Comparison of ENCODE assay signal across 1 cellular context in the genomic region with DNA sequence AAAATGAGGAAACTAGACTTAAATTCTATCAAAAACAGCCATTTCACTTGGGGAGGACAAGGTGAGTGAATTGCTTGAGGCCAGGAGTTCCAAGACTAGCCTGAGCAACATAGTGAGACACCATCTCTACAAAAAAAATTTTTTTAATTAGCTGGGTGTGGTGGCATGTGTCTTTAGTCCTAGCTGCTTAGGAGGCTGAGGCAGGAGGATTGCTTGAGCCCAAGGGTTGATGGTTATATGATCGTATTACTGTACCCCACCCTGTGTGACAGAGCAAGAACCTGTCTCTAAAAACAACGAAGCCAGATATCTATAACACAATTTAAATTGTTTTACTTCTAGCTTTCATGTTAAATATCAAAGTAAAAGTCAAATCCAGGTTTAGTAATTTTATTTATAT.
TF ChIP-seq lines count a peak whose summit lies in the region.

No MANE protein-coding gene starts in this region.

TF ChIP-seq in GM23338, 12 proteins besides CTCF, POLR2A, EP300 and RAD21 (continued from another document):
- TF ChIP-seq, protein P1, sequence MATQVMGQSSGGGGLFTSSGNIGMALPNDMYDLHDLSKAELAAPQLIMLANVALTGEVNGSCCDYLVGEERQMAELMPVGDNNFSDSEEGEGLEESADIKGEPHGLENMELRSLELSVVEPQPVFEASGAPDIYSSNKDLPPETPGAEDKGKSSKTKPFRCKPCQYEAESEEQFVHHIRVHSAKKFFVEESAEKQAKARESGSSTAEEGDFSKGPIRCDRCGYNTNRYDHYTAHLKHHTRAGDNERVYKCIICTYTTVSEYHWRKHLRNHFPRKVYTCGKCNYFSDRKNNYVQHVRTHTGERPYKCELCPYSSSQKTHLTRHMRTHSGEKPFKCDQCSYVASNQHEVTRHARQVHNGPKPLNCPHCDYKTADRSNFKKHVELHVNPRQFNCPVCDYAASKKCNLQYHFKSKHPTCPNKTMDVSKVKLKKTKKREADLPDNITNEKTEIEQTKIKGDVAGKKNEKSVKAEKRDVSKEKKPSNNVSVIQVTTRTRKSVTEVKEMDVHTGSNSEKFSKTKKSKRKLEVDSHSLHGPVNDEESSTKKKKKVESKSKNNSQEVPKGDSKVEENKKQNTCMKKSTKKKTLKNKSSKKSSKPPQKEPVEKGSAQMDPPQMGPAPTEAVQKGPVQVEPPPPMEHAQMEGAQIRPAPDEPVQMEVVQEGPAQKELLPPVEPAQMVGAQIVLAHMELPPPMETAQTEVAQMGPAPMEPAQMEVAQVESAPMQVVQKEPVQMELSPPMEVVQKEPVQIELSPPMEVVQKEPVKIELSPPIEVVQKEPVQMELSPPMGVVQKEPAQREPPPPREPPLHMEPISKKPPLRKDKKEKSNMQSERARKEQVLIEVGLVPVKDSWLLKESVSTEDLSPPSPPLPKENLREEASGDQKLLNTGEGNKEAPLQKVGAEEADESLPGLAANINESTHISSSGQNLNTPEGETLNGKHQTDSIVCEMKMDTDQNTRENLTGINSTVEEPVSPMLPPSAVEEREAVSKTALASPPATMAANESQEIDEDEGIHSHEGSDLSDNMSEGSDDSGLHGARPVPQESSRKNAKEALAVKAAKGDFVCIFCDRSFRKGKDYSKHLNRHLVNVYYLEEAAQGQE (IDR thresholded peaks at IDR 0.05; ENCODE audit: unreplicated experiment), result no peak
- no peak for TF ChIP-seq ZNF114 (CRISPR knock-in tag; IDR thresholded peaks at IDR 0.05)
- TF ChIP-seq POLR2AphosphoS5 (IDR thresholded peaks at IDR 0.05; ENCODE audit: low read depth), result no peak
- TF ChIP-seq STAT1 (IDR thresholded peaks at IDR 0.05; ENCODE audit: unreplicated experiment), result no peak
- no peak for TF ChIP-seq NANOG (IDR thresholded peaks at IDR 0.05; ENCODE audit: borderline replicate concordance)
- no peak for TF ChIP-seq EZH2 (IDR thresholded peaks at IDR 0.05; ENCODE audit: low read depth, unreplicated experiment)
- no peak for TF ChIP-seq ETS1 (IDR thresholded peaks at IDR 0.05)
